In the genomic region with DNA sequence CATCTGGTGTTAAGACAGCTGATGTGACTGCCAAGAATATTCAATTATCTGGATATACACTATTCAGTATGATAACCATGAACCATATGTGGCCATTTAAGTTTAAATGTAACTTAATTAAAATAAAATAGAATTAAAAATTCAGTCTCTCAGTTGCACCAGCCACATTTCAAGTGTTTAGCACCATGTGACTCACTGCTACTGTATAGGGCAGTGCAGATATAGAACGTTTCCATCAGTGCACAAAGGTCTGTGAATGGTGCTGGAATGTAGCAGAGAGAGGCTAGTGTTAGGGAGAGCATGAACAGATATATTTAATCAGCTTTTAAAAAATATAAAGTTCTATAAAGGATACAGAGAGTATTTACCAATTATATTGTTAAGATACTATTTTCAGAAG, we compare ENCODE assay signal across 24 cellular contexts.
"Had no signal": no experiment of that assay in that cellular context is flagged by ENCODE, and none has a peak within 500 bp of the region (broad histone marks: within the 10 kb centered on the region; RNA-seq: fewer than 3 reads in every experiment).

No MANE protein-coding gene starts in this region.

- H3K27ac ChIP-seq: hepatocyte, left ventricle myocardium inferior, lower lobe of right lung, neural progenitor cell, ovary, suprapubic skin, thyroid gland, uterus had no signal

- H3K9me3 Mint-ChIP-seq: dendritic cell treated with granulocyte-macrophage colony-stimulating factor and Interleukin-4, amounts not matched to agents 40 ng/mL and 50 ng/mL, for 4 days; effector memory CD8-positive, alpha-beta T cell; natural killer cell treated with Interleukin-12 subunit alpha and Interleukin-12 subunit beta and Interleukin-15 and Interleukin-18, amount 100 ng/mL, for 72 hours; neural progenitor cell; type B pancreatic cell had no signal

- H3K36me3 Mint-ChIP-seq: natural killer cell treated with Interleukin-12 subunit alpha and Interleukin-12 subunit beta and Interleukin-15 and Interleukin-18, amount 100 ng/mL, for 72 hours had no signal

- H3K27me3 ChIP-seq: hepatocyte, neural progenitor cell, ovary, suprapubic skin, thyroid gland, uterus had no signal

- H3K27ac Mint-ChIP-seq: dendritic cell treated with granulocyte-macrophage colony-stimulating factor and Interleukin-4, amounts not matched to agents 40 ng/mL and 50 ng/mL, for 4 days; effector memory CD8-positive, alpha-beta T cell; natural killer cell treated with Interleukin-12 subunit alpha and Interleukin-12 subunit beta and Interleukin-15 and Interleukin-18, amount 100 ng/mL, for 72 hours; neural progenitor cell; type B pancreatic cell had no signal

- H3K4me3 ChIP-seq: hepatocyte, left ventricle myocardium inferior, lower lobe of right lung, neural progenitor cell, ovary, suprapubic skin, thyroid gland, uterus had no signal

- H3K36me3 ChIP-seq: ovary had no signal

- H3K9me3 ChIP-seq: left ventricle myocardium inferior, lower lobe of right lung, ovary, suprapubic skin, thyroid gland, uterus had no signal

- DNase-seq: effector memory CD8-positive, alpha-beta T cell; foreskin melanocyte; head of caudate nucleus; kidney; left cardiac atrium; left ventricle myocardium inferior; lower lobe of right lung; mesenchymal stem cell; midbrain; nucleus accumbens; ovary; right cardiac atrium; small intestine; stimulated activated CD4-positive, alpha-beta T cell treated with anti-CD3 and anti-CD28 coated beads, Interleukin-12 subunit alpha, Interleukin-12 subunit beta, amount 100 ng/mL, for 4 hours; stimulated activated CD4-positive, alpha-beta T cell treated with anti-CD3 and anti-CD28 coated beads, Interleukin-2, amount 100 ng/mL, for 48 hours; stimulated activated naive CD8-positive, alpha-beta T cell treated with anti-CD3 and anti-CD28 coated beads, Interleukin-15, Interleukin-2, amounts not matched to agents 100 U/mL and 50 U/mL, for 24 hours; thyroid gland; uterus had no signal

- H3K4me3 Mint-ChIP-seq: dendritic cell treated with granulocyte-macrophage colony-stimulating factor and Interleukin-4, amounts not matched to agents 40 ng/mL and 50 ng/mL, for 4 days; effector memory CD8-positive, alpha-beta T cell; natural killer cell treated with Interleukin-12 subunit alpha and Interleukin-12 subunit beta and Interleukin-15 and Interleukin-18, amount 100 ng/mL, for 72 hours; neural progenitor cell; type B pancreatic cell had no signal

- H3K27me3 Mint-ChIP-seq: dendritic cell treated with granulocyte-macrophage colony-stimulating factor and Interleukin-4, amounts not matched to agents 40 ng/mL and 50 ng/mL, for 4 days; effector memory CD8-positive, alpha-beta T cell; natural killer cell treated with Interleukin-12 subunit alpha and Interleukin-12 subunit beta and Interleukin-15 and Interleukin-18, amount 100 ng/mL, for 72 hours; type B pancreatic cell had no signal

- ATAC-seq: effector memory CD8-positive, alpha-beta T cell; left cardiac atrium; lower lobe of right lung; natural killer cell treated with Interleukin-12 subunit alpha and Interleukin-12 subunit beta and Interleukin-15 and Interleukin-18, amount 100 ng/mL, for 72 hours; right cardiac atrium; stimulated activated naive CD8-positive, alpha-beta T cell treated with anti-CD3 and anti-CD28 coated beads, Interleukin-15, Interleukin-2, amounts not matched to agents 100 U/mL and 50 U/mL, for 24 hours had no signal
